9 cellular contexts compared by ENCODE assay signal in genomic region chr1:15681346-15682290, GRCh38. TPM values are rescaled to one million over a fixed set of nuclear protein-coding genes. Genes with fewer than 3 reads are reported as not detected.
DNase-seq lines count a peak whose midpoint lies in the region; ATAC-seq and TF ChIP-seq lines count a peak whose summit lies in the region.
"Had no signal": no experiment of that assay in that cellular context is flagged by ENCODE, and none has a peak within 500 bp of the region (broad histone marks: within the 10 kb centered on the region; RNA-seq: fewer than 3 reads in every experiment).

No MANE protein-coding gene starts in this region.

- H2AFZ ChIP-seq in H9 (ENCODE audit: low read length), result no peak overlapping the region

- H3T11ph ChIP-seq in H9 (ENCODE audit: low read length), result no peak overlapping the region

- H3K36me3 Mint-ChIP-seq in H9 (ENCODE audit: insufficient read depth in 1 of 3, low read depth in 3 of 3) (peaks cover 0 to 7% (median 5%) of the 10 kb centered on the region in 3 experiments; a peak in 3 of 7 replicates), activated B cell treated with CpG ODN at 0.5 μM for 24 hours (ENCODE audit: low read depth) (peaks cover 4% of the 10 kb centered on the region)
- peaks cover 13% of the 10 kb centered on the region for H3K36me3 Mint-ChIP-seq in stimulated activated effector memory CD8-positive, alpha-beta T cell treated with anti-CD3 and anti-CD28 coated beads, Interleukin-12 subunit alpha, Interleukin-12 subunit beta, amount 100 ng/mL, for 72 hours

- peak; percentile 82 for ATAC-seq in activated B cell treated with CpG ODN at 0.5 μM for 24 hours (ENCODE audit: low read depth)
- peak; percentile 67 for ATAC-seq in left ventricle myocardium superior
- no peak for ATAC-seq in stimulated activated effector memory CD8-positive, alpha-beta T cell treated with anti-CD3 and anti-CD28 coated beads, Interleukin-12 subunit alpha, Interleukin-12 subunit beta, amount 100 ng/mL, for 72 hours
- no peak for ATAC-seq in HG03139 (IDR thresholded peaks at IDR 0.05; ENCODE audit: unreplicated experiment)

- POLR2A ChIA-PET in activated B cell treated with CpG ODN at 0.5 μM for 24 hours (lab: Charles Lee), result interaction anchor here (0.6 to 3.0 kb wide), 16 partner anchors 8 to 284 kb away, joined by 3 to 80 read pairs (median 3); partner anchors contain the start of gene DDI2

- H3K18ac ChIP-seq in H9 (ENCODE audit: insufficient read length, low read depth, low read length), result no peak overlapping the region

- in situ Hi-C loops in KBM-7 (cut with MboI; ENCODE audit: low pct_unique_long_range_greater_than_20kb, low sequenced_read_pairs), result no loop called here

- H2BK20ac ChIP-seq in H9 (ENCODE audit: low read depth, low read length, poor library complexity, severe bottlenecking), result no peak overlapping the region

- H3K27ac Mint-ChIP-seq in H9 (peak overlapping the region in 2 of 3 experiments; percentile 78 to 83; a peak in 4 of 7 replicates), activated B cell treated with CpG ODN at 0.5 μM for 24 hours (peak overlapping the region; percentile 91)
- peak overlapping the region; percentile 93 for H3K27ac Mint-ChIP-seq in stimulated activated effector memory CD8-positive, alpha-beta T cell treated with anti-CD3 and anti-CD28 coated beads, Interleukin-12 subunit alpha, Interleukin-12 subunit beta, amount 100 ng/mL, for 72 hours

- DNase-seq in H9 (no peak), activated B cell treated with CpG ODN at 0.5 μM for 24 hours (peak; percentile 67), left ventricle myocardium superior (no peak), KBM-7 (no peak)
- DNase-seq in stimulated activated effector memory CD8-positive, alpha-beta T cell treated with anti-CD3 and anti-CD28 coated beads, Interleukin-12 subunit alpha, Interleukin-12 subunit beta, amount 100 ng/mL, for 72 hours (ENCODE audit: low spot score in 2 of 2), result no peak
- no peak for DNase-seq in stimulated activated CD4-positive, alpha-beta T cell treated with anti-CD3 and anti-CD28 coated beads, Interleukin-1b, Interleukin-23, amount 100 ng/mL, for 48 hours
- DNase-seq: NCI-H510A had no signal

- no peak overlapping the region for H2AK5ac ChIP-seq in H9 (ENCODE audit: insufficient read length, low read length)

- no peak overlapping the region for H3K27ac ChIP-seq in H9 (ENCODE audit: insufficient read length, low read depth, low read length)
- H3K27ac ChIP-seq: prostate gland had no signal

- CTCF ChIA-PET in activated B cell treated with CpG ODN at 0.5 μM for 24 hours (lab: Charles Lee), result interaction anchor here (0.6 to 1.0 kb wide), 3 partner anchors 15 to 89 kb away, joined by 3 to 5 read pairs (median 3); no protein-coding TSS in a partner anchor

- no peak overlapping the region for H2BK15ac ChIP-seq in H9 (ENCODE audit: low read depth, low read length)

- peaks cover 3% of the 10 kb centered on the region; the same call in 1 of the 2 replicates for H3K4me1 ChIP-seq in H9 (ENCODE audit: insufficient read depth, low read length)
- H3K4me1 ChIP-seq: prostate gland had no signal

- no peak overlapping the region for H3K56ac ChIP-seq in H9 (ENCODE audit: insufficient read length, low read depth, low read length)

- no peak overlapping the region for H2BK12ac ChIP-seq in H9 (ENCODE audit: insufficient read length, low read depth, low read length)

- H4K20me1 ChIP-seq in H9 (ENCODE audit: control insufficient read depth, insufficient read depth, insufficient read length), result no peaks in the 10 kb centered on the region

- peaks cover 4% of the 10 kb centered on the region for H3K79me1 ChIP-seq in H9 (ENCODE audit: insufficient read depth, low read depth, low read length, poor library complexity, severe bottlenecking)

- no peak overlapping the region for H3K23ac ChIP-seq in H9 (ENCODE audit: insufficient read length, low read depth, low read length)

- intact Hi-C loops in activated B cell treated with CpG ODN at 0.5 μM for 24 hours (cut with micrococcal nuclease) (loop anchor here (1.0 to 10.0 kb wide), 5 partner anchors 16 to 683 kb away; partner anchors contain the start of genes DDI2 and SZRD1), left ventricle myocardium superior (cut with micrococcal nuclease) (no loop called here)

- no peaks in the 10 kb centered on the region for H3K9me3 ChIP-seq in H9 (ENCODE audit: control insufficient read depth, low read depth, low read length)
- H3K9me3 ChIP-seq: prostate gland had no signal

- H2BK120ac ChIP-seq in H9 (ENCODE audit: low read depth, low read length, poor library complexity, severe bottlenecking), result no peak overlapping the region

- H4K5ac ChIP-seq in H9 (ENCODE audit: insufficient read length, low read depth, low read length), result no peak overlapping the region

- H3K79me2 ChIP-seq in H9 (ENCODE audit: insufficient read depth, low read length), result peaks cover 4% of the 10 kb centered on the region; the same call in 1 of the 2 replicates

- no peak overlapping the region for H3K9ac ChIP-seq in H9 (ENCODE audit: extremely low read depth, insufficient read length, low read length)

- H3K23me2 ChIP-seq in H9 (ENCODE audit: insufficient read length, low read depth, low read length, poor library complexity, severe bottlenecking), result peaks cover 5% of the 10 kb centered on the region

- no peak overlapping the region for H3K14ac ChIP-seq in H9 (ENCODE audit: insufficient read depth, low read length)

- no peak overlapping the region for H4K91ac ChIP-seq in H9 (ENCODE audit: insufficient read length, low read depth, low read length)

- no peak overlapping the region for H3K4ac ChIP-seq in H9 (ENCODE audit: low read depth, low read length)

- no peak overlapping the region for H4K8ac ChIP-seq in H9 (replicated peaks; ENCODE audit: insufficient read length, low read depth, low read length)

- H3K9me3 Mint-ChIP-seq in H9 (peaks cover 12 to 18% of the 10 kb centered on the region in 2 experiments), activated B cell treated with CpG ODN at 0.5 μM for 24 hours (no peaks in the 10 kb centered on the region)
- H3K9me3 Mint-ChIP-seq in stimulated activated effector memory CD8-positive, alpha-beta T cell treated with anti-CD3 and anti-CD28 coated beads, Interleukin-12 subunit alpha, Interleukin-12 subunit beta, amount 100 ng/mL, for 72 hours, result no peaks in the 10 kb centered on the region

- H3K27me3 Mint-ChIP-seq in H9 (ENCODE audit: low read depth) (no peaks in the 10 kb centered on the region), activated B cell treated with CpG ODN at 0.5 μM for 24 hours (no peaks in the 10 kb centered on the region)

- TF ChIP-seq CTCF in H9 (conservative IDR thresholded peaks at IDR 0.05) (no peak), activated B cell treated with CpG ODN at 0.5 μM for 24 hours (IDR thresholded peaks at IDR 0.05) (no peak)

- no peak overlapping the region for H2BK5ac ChIP-seq in H9 (ENCODE audit: insufficient read length, low read length)

- whole genome bisulfite sequencing in H9 (ENCODE audit: extremely low coverage, insufficient read length, low lambda C conversion rate), result no CpG with 5 or more reads among the region's 12 CpGs

- H3K4me1 Mint-ChIP-seq in H9, result peaks cover 18 to 22% of the 10 kb centered on the region in 2 experiments
- peaks cover 66% of the 10 kb centered on the region for H3K4me1 Mint-ChIP-seq in activated B cell treated with CpG ODN at 0.5 μM for 24 hours
- peaks cover 37% of the 10 kb centered on the region for H3K4me1 Mint-ChIP-seq in stimulated activated effector memory CD8-positive, alpha-beta T cell treated with anti-CD3 and anti-CD28 coated beads, Interleukin-12 subunit alpha, Interleukin-12 subunit beta, amount 100 ng/mL, for 72 hours

- no peak overlapping the region for H3K4me2 ChIP-seq in H9 (ENCODE audit: insufficient read depth, insufficient read length, low read length)

- peak overlapping the region in 1 of 2 experiments; percentile 22; a peak in 1 of 5 replicates for H3K4me3 Mint-ChIP-seq in H9
- H3K4me3 Mint-ChIP-seq in activated B cell treated with CpG ODN at 0.5 μM for 24 hours, result peak overlapping the region; percentile 80
- H3K4me3 Mint-ChIP-seq in stimulated activated effector memory CD8-positive, alpha-beta T cell treated with anti-CD3 and anti-CD28 coated beads, Interleukin-12 subunit alpha, Interleukin-12 subunit beta, amount 100 ng/mL, for 72 hours, result peak overlapping the region; percentile 66

- H3K27me3 ChIP-seq in H9 (ENCODE audit: insufficient read depth, low read length), result no peaks in the 10 kb centered on the region

RNA-seq across cellular contexts. Expression of gene PLEKHM2, which starts 2.5 kb away (rescaled TPM):
- total RNA-seq in H9 (2021), result 45.9 and 50.4 TPM in 2 replicates
- 100 and 105 TPM in 2 replicates for total RNA-seq in activated B cell treated with CpG ODN at 0.5 μM for 24 hours
- total RNA-seq in left ventricle myocardium superior, result 95.2 TPM

RNA-seq across cellular contexts. Expression of gene SLC25A34, which starts 54.4 kb away (rescaled TPM):
- total RNA-seq in H9 (2021) (0.94 and 1.5 TPM in 2 replicates), activated B cell treated with CpG ODN at 0.5 μM for 24 hours (3.8 and 5.8 TPM in 2 replicates), left ventricle myocardium superior (52.8 TPM)

Comparison
In these comparisons a context has a peak if more than half of its experiments do, and no peak if none do; other contexts are left out.
1. ATAC-seq: peak in activated B cell treated with CpG ODN at 0.5 μM for 24 hours (single experiment) and left ventricle myocardium superior (single experiment); none in stimulated activated effector memory CD8-positive, alpha-beta T cell treated with anti-CD3 and anti-CD28 coated beads, Interleukin-12 subunit alpha, Interleukin-12 subunit beta, amount 100 ng/mL, for 72 hours (single experiment) and HG03139 (single experiment).
2. Peak in every context shown above with its lines, with median percentiles within 50 percentile points of each other: H3K27ac Mint-ChIP-seq.